26 cellular contexts compared by ENCODE assay signal in genomic region chr3:43959498-43960447, GRCh38.
A peak's percentile ranks its signal among the peaks of the same experiment; 100 is the strongest.
DNase-seq lines count a peak whose midpoint lies in the region; ATAC-seq and TF ChIP-seq lines count a peak whose summit lies in the region.
"Had no signal": no experiment of that assay in that cellular context is flagged by ENCODE, and none has a peak within 500 bp of the region (broad histone marks: within the 10 kb centered on the region; RNA-seq: fewer than 3 reads in every experiment).

No MANE protein-coding gene starts in this region.

- H3K9me3 Mint-ChIP-seq in activated naive CD8-positive, alpha-beta T cell treated with anti-CD3 and anti-CD28 coated beads for 36 hours: no peaks in the 10 kb centered on the region
- H3K9me3 Mint-ChIP-seq in activated naive CD8-positive, alpha-beta T cell treated with anti-CD3 and anti-CD28 coated beads, Interleukin-2, amount 50 U/mL, for 24 hours: no peaks in the 10 kb centered on the region
- H3K9me3 Mint-ChIP-seq: activated naive CD8-positive, alpha-beta T cell treated with anti-CD3 and anti-CD28 coated beads, Interleukin-2, amount 10 ng/mL, durations not matched to agents 7 days and 5 days; CD4-positive, alpha-beta T cell had no signal

- H3K36me3 Mint-ChIP-seq in activated naive CD8-positive, alpha-beta T cell treated with anti-CD3 and anti-CD28 coated beads for 36 hours: no peaks in the 10 kb centered on the region
- H3K36me3 Mint-ChIP-seq in activated naive CD8-positive, alpha-beta T cell treated with anti-CD3 and anti-CD28 coated beads, Interleukin-2, amount 50 U/mL, for 24 hours (ENCODE audit: low read depth): no peaks in the 10 kb centered on the region
- H3K36me3 Mint-ChIP-seq: activated naive CD8-positive, alpha-beta T cell treated with anti-CD3 and anti-CD28 coated beads, Interleukin-2, amount 10 ng/mL, durations not matched to agents 7 days and 5 days had no signal

- H3K27me3 Mint-ChIP-seq in activated naive CD8-positive, alpha-beta T cell treated with anti-CD3 and anti-CD28 coated beads for 36 hours: peaks cover 24% of the 10 kb centered on the region
- peaks cover 13% of the 10 kb centered on the region for H3K27me3 Mint-ChIP-seq in activated naive CD8-positive, alpha-beta T cell treated with anti-CD3 and anti-CD28 coated beads, Interleukin-2, amount 50 U/mL, for 24 hours

- H3K4me3 Mint-ChIP-seq in activated naive CD8-positive, alpha-beta T cell treated with anti-CD3 and anti-CD28 coated beads for 36 hours: no peak overlapping the region
- H3K4me3 Mint-ChIP-seq in activated naive CD8-positive, alpha-beta T cell treated with anti-CD3 and anti-CD28 coated beads, Interleukin-2, amount 50 U/mL, for 24 hours: no peak overlapping the region
- H3K4me3 Mint-ChIP-seq: activated naive CD8-positive, alpha-beta T cell treated with anti-CD3 and anti-CD28 coated beads, Interleukin-2, amount 10 ng/mL, durations not matched to agents 7 days and 5 days; CD4-positive, alpha-beta T cell had no signal

- no peak for DNase-seq in activated naive CD8-positive, alpha-beta T cell treated with anti-CD3 and anti-CD28 coated beads for 36 hours
- DNase-seq in activated naive CD8-positive, alpha-beta T cell treated with anti-CD3 and anti-CD28 coated beads, Interleukin-2, amount 50 U/mL, for 24 hours: no peak
- DNase-seq in NCI-H524 treated with DMSO at 0.1 percent for 48 hours (lab: John Stamatoyannopoulos, UW) (peak; percentile 69), inferior parietal cortex (ENCODE audit: extremely low spot score) (peak; percentile 7), NCI-H1092 treated with DMSO at 0.1 percent for 48 hours (lab: John Stamatoyannopoulos, UW) (no peak), midbrain (lab: John Stamatoyannopoulos, UW) (no peak), HCEC 1CT (no peak), foreskin fibroblast (no peak)
- DNase-seq: activated effector memory CD4-positive, alpha-beta T cell treated with Interleukin-2 at 50 U/mL for 16 hours; activated naive CD8-positive, alpha-beta T cell treated with anti-CD3 and anti-CD28 coated beads, Interleukin-2, amount 10 ng/mL, durations not matched to agents 7 days and 5 days; activated T-cell treated with anti-CD3 and anti-CD28 coated beads for 4 hours; AML-193; CD4-positive, alpha-beta T cell; esophagus squamous epithelium; gastrocnemius medialis; Kasumi-1; left cardiac atrium; NCI-H2227 treated with DMSO at 0.1 percent for 48 hours; NCI-H748 treated with DMSO at 0.1 percent for 48 hours; psoas muscle; sigmoid colon; stimulated activated CD4-positive, alpha-beta T cell treated with anti-CD3 and anti-CD28 coated beads, Interleukin-15, amount 100 ng/mL, for 24 hours; stimulated activated naive CD8-positive, alpha-beta T cell treated with anti-CD3 and anti-CD28 coated beads, Interleukin-15, Interleukin-2, amounts not matched to agents 100 U/mL and 50 U/mL, for 24 hours; T-helper 2 cell; testis; uterus had no signal

- no peak for TF ChIP-seq CTCF in foreskin fibroblast (IDR thresholded peaks at IDR 0.05; ENCODE audit: low read depth, low read length)

- H3K27ac Mint-ChIP-seq in activated naive CD8-positive, alpha-beta T cell treated with anti-CD3 and anti-CD28 coated beads for 36 hours: peak overlapping the region; percentile 65
- H3K27ac Mint-ChIP-seq in activated naive CD8-positive, alpha-beta T cell treated with anti-CD3 and anti-CD28 coated beads, Interleukin-2, amount 50 U/mL, for 24 hours: no peak overlapping the region
- H3K27ac Mint-ChIP-seq: activated naive CD8-positive, alpha-beta T cell treated with anti-CD3 and anti-CD28 coated beads, Interleukin-2, amount 10 ng/mL, durations not matched to agents 7 days and 5 days; CD4-positive, alpha-beta T cell had no signal

- no peak for ATAC-seq in activated naive CD8-positive, alpha-beta T cell treated with anti-CD3 and anti-CD28 coated beads, Interleukin-2, amount 50 U/mL, for 24 hours
- ATAC-seq: gastrocnemius medialis; left cardiac atrium; psoas muscle; stimulated activated naive CD8-positive, alpha-beta T cell treated with anti-CD3 and anti-CD28 coated beads, Interleukin-15, Interleukin-2, amounts not matched to agents 100 U/mL and 50 U/mL, for 24 hours had no signal

- H3K4me3 ChIP-seq in foreskin fibroblast (ENCODE audit: low read depth in 1 of 2, low read length in 2 of 2): no peak overlapping the region
- H3K4me3 ChIP-seq: esophagus squamous epithelium, gastrocnemius medialis, psoas muscle, sigmoid colon, testis, uterus had no signal

- H3K4me1 Mint-ChIP-seq in activated naive CD8-positive, alpha-beta T cell treated with anti-CD3 and anti-CD28 coated beads for 36 hours: peaks cover 2% of the 10 kb centered on the region
- H3K4me1 Mint-ChIP-seq in activated naive CD8-positive, alpha-beta T cell treated with anti-CD3 and anti-CD28 coated beads, Interleukin-2, amount 50 U/mL, for 24 hours: no peaks in the 10 kb centered on the region

Comparison
In these comparisons a context has a peak if more than half of its experiments do, and no peak if none do; other contexts are left out.
1. DNase-seq: peak in NCI-H524 treated with DMSO at 0.1 percent for 48 hours (single experiment) and inferior parietal cortex (single experiment); none in activated naive CD8-positive, alpha-beta T cell treated with anti-CD3 and anti-CD28 coated beads for 36 hours (single experiment), activated naive CD8-positive, alpha-beta T cell treated with anti-CD3 and anti-CD28 coated beads, Interleukin-2, amount 50 U/mL, for 24 hours (single experiment), NCI-H1092 treated with DMSO at 0.1 percent for 48 hours (single experiment), midbrain (single experiment), HCEC 1CT (single experiment) and foreskin fibroblast (0 of 2).